ENCODE assay signal across 1 cellular context in genomic region chr12:40144023-40144422, GRCh38.
TF ChIP-seq lines count a peak whose summit lies in the region.

No MANE protein-coding gene starts in this region.

TF ChIP-seq in GM23338, 12 proteins besides CTCF, POLR2A, EP300 and RAD21 (continued from another document):
- TF ChIP-seq ZNF462 (CRISPR knock-in tag; IDR thresholded peaks at IDR 0.05) (no peak), EZH2 (IDR thresholded peaks at IDR 0.05; ENCODE audit: low read depth, unreplicated experiment) (no peak), ETS1 (IDR thresholded peaks at IDR 0.05) (no peak), ZNF114 (CRISPR knock-in tag; IDR thresholded peaks at IDR 0.05) (no peak), CREB1 (CRISPR knock-in tag; IDR thresholded peaks at IDR 0.05; ENCODE audit: low read depth) (no peak), STAT1 (IDR thresholded peaks at IDR 0.05; ENCODE audit: unreplicated experiment) (no peak), NANOG (IDR thresholded peaks at IDR 0.05; ENCODE audit: borderline replicate concordance) (no peak), EZH2phosphoT487 (IDR thresholded peaks at IDR 0.05; ENCODE audit: unreplicated experiment) (no peak), JUNB (IDR thresholded peaks at IDR 0.05; ENCODE audit: unreplicated experiment) (no peak), POLR2AphosphoS5 (IDR thresholded peaks at IDR 0.05; ENCODE audit: low read depth) (no peak)
- TF ChIP-seq, protein P1, sequence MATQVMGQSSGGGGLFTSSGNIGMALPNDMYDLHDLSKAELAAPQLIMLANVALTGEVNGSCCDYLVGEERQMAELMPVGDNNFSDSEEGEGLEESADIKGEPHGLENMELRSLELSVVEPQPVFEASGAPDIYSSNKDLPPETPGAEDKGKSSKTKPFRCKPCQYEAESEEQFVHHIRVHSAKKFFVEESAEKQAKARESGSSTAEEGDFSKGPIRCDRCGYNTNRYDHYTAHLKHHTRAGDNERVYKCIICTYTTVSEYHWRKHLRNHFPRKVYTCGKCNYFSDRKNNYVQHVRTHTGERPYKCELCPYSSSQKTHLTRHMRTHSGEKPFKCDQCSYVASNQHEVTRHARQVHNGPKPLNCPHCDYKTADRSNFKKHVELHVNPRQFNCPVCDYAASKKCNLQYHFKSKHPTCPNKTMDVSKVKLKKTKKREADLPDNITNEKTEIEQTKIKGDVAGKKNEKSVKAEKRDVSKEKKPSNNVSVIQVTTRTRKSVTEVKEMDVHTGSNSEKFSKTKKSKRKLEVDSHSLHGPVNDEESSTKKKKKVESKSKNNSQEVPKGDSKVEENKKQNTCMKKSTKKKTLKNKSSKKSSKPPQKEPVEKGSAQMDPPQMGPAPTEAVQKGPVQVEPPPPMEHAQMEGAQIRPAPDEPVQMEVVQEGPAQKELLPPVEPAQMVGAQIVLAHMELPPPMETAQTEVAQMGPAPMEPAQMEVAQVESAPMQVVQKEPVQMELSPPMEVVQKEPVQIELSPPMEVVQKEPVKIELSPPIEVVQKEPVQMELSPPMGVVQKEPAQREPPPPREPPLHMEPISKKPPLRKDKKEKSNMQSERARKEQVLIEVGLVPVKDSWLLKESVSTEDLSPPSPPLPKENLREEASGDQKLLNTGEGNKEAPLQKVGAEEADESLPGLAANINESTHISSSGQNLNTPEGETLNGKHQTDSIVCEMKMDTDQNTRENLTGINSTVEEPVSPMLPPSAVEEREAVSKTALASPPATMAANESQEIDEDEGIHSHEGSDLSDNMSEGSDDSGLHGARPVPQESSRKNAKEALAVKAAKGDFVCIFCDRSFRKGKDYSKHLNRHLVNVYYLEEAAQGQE (IDR thresholded peaks at IDR 0.05; ENCODE audit: unreplicated experiment): no peak
